In the genomic region with DNA sequence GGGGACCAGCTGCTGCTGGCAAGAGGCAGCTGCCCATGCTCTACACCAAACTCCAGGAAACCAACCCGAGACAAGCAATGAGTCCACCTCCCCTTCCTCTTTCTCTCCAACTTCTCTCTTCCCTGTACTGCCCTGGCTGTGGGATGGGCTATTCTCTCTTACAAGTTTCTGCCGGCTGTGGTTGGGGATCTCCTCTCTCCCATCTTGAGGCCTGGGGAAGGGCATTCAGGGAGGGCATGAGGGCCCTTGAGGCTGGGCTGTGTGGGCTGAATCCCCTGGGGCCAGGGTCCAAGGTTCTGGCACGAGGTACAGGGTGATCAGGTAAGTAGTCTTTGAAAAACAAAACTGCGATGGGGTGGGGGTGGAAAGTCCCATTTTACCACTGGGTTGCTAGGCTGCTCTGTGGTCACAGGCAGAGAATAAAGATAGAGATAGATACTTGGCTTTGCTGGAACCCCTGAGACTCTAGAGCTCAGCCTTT, we compare ENCODE assay signal across 9 cellular contexts. TPM values are rescaled to one million over a fixed set of nuclear protein-coding genes. Genes with fewer than 3 reads are reported as not detected.
A peak's percentile ranks its signal among the peaks of the same experiment; 100 is the strongest.
DNase-seq lines count a peak whose midpoint lies in the region; ATAC-seq, FAIRE-seq and TF ChIP-seq lines count a peak whose summit lies in the region.
"Had no signal": no experiment of that assay in that cellular context is flagged by ENCODE, and none has a peak within 500 bp of the region (broad histone marks: within the 10 kb centered on the region; RNA-seq: fewer than 3 reads in every experiment).

No MANE protein-coding gene starts in this region.

- H3K27me3 Mint-ChIP-seq in chondrocyte (ENCODE audit: low read depth) (no peaks in the 10 kb centered on the region), WTC11 (ENCODE audit: low read depth) (peaks cover 16% of the 10 kb centered on the region)

- CTCF ChIA-PET in WTC11 (lab: Charles Lee), result interaction anchor here (1.2 to 5.5 kb wide), 3 partner anchors 9 to 68 kb away, joined by 3 to 87 read pairs (median 69); no protein-coding TSS in a partner anchor

- no peaks in the 10 kb centered on the region for H3K9me3 Mint-ChIP-seq in chondrocyte (ENCODE audit: low read depth)
- H3K9me3 Mint-ChIP-seq in WTC11, result no peaks in the 10 kb centered on the region

- TF ChIP-seq CTCF in chondrocyte (IDR thresholded peaks at IDR 0.05), result no peak
- TF ChIP-seq CTCF in WTC11 (IDR thresholded peaks at IDR 0.05), result no peak

- H3K36me3 Mint-ChIP-seq in chondrocyte (ENCODE audit: low read depth) (no peaks in the 10 kb centered on the region), WTC11 (no peaks in the 10 kb centered on the region)

- FAIRE-seq in H54 (lab: Jason Lieb, UNC), result no peak

- H3K27ac Mint-ChIP-seq in chondrocyte (ENCODE audit: unreplicated experiment) (no peak overlapping the region), WTC11 (no peak overlapping the region)

- ATAC-seq in GM18499 (IDR thresholded peaks at IDR 0.05; ENCODE audit: insufficient read depth, unreplicated experiment), result peak; percentile 48
- peak; percentile 59 for ATAC-seq in GM21515 (IDR thresholded peaks at IDR 0.05; ENCODE audit: unreplicated experiment)
- peak; percentile 68 for ATAC-seq in HG03432 (IDR thresholded peaks at IDR 0.05; ENCODE audit: unreplicated experiment)
- ATAC-seq in WTC11, result no peak

- DNase-seq in chondrocyte (ENCODE audit: low spot score) (peak; percentile 33), NCI-H345 (lab: John Stamatoyannopoulos, UW) (no peak), NCI-H774 (lab: John Stamatoyannopoulos, UW) (no peak), WTC11 (ENCODE audit: low spot score) (no peak), H54 (ENCODE audit: insufficient read length, low spot score) (no peak)
- DNase-seq: NCI-H1694 had no signal

- H3K4me3 Mint-ChIP-seq in chondrocyte (ENCODE audit: unreplicated experiment) (no peak overlapping the region), WTC11 (no peak overlapping the region)

- no peaks in the 10 kb centered on the region for H3K4me1 Mint-ChIP-seq in chondrocyte (ENCODE audit: low read depth)
- peaks cover 16% of the 10 kb centered on the region for H3K4me1 Mint-ChIP-seq in WTC11

- POLR2A ChIA-PET in WTC11 (lab: Charles Lee), result no interaction called here

- TF ChIP-seq POLR2A in H54 (IDR thresholded peaks at IDR 0.05; ENCODE audit: low read depth, low read length), result no peak

TF ChIP-seq in WTC11, 78 proteins besides CTCF, POLR2A, EP300 and RAD21:
- TF ChIP-seq, protein P1, sequence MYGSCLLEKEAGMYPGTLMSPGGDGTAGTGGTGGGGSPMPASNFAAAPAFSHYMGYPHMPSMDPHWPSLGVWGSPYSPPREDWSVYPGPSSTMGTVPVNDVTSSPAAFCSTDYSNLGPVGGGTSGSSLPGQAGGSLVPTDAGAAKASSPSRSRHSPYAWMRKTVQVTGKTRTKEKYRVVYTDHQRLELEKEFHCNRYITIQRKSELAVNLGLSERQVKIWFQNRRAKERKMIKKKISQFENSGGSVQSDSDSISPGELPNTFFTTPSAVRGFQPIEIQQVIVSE (CRISPR knock-in tag; IDR thresholded peaks at IDR 0.05; ENCODE audit: borderline replicate concordance), result no peak
- TF ChIP-seq CREM (CRISPR knock-in tag; IDR thresholded peaks at IDR 0.05) (no peak), ZNF121 (CRISPR knock-in tag; IDR thresholded peaks at IDR 0.05) (no peak), ZNF423 (CRISPR knock-in tag; IDR thresholded peaks at IDR 0.05) (no peak), ZNF416 (CRISPR knock-in tag; IDR thresholded peaks at IDR 0.05) (no peak), GRHL2 (CRISPR knock-in tag; IDR thresholded peaks at IDR 0.05; ENCODE audit: insufficient replicate concordance, severe bottlenecking) (no peak), ZNF317 (CRISPR knock-in tag; IDR thresholded peaks at IDR 0.05; ENCODE audit: borderline replicate concordance, low read depth) (no peak), SOX15 (CRISPR knock-in tag; IDR thresholded peaks at IDR 0.05) (no peak)
- TF ChIP-seq, protein P2, sequence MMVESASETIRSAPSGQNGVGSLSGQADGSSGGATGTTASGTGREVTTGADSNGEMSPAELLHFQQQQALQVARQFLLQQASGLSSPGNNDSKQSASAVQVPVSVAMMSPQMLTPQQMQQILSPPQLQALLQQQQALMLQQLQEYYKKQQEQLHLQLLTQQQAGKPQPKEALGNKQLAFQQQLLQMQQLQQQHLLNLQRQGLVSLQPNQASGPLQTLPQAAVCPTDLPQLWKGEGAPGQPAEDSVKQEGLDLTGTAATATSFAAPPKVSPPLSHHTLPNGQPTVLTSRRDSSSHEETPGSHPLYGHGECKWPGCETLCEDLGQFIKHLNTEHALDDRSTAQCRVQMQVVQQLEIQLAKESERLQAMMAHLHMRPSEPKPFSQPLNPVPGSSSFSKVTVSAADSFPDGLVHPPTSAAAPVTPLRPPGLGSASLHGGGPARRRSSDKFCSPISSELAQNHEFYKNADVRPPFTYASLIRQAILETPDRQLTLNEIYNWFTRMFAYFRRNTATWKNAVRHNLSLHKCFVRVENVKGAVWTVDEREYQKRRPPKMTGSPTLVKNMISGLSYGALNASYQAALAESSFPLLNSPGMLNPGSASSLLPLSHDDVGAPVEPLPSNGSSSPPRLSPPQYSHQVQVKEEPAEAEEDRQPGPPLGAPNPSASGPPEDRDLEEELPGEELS (CRISPR knock-in tag; IDR thresholded peaks at IDR 0.05), result no peak
- TF ChIP-seq, protein P3, sequence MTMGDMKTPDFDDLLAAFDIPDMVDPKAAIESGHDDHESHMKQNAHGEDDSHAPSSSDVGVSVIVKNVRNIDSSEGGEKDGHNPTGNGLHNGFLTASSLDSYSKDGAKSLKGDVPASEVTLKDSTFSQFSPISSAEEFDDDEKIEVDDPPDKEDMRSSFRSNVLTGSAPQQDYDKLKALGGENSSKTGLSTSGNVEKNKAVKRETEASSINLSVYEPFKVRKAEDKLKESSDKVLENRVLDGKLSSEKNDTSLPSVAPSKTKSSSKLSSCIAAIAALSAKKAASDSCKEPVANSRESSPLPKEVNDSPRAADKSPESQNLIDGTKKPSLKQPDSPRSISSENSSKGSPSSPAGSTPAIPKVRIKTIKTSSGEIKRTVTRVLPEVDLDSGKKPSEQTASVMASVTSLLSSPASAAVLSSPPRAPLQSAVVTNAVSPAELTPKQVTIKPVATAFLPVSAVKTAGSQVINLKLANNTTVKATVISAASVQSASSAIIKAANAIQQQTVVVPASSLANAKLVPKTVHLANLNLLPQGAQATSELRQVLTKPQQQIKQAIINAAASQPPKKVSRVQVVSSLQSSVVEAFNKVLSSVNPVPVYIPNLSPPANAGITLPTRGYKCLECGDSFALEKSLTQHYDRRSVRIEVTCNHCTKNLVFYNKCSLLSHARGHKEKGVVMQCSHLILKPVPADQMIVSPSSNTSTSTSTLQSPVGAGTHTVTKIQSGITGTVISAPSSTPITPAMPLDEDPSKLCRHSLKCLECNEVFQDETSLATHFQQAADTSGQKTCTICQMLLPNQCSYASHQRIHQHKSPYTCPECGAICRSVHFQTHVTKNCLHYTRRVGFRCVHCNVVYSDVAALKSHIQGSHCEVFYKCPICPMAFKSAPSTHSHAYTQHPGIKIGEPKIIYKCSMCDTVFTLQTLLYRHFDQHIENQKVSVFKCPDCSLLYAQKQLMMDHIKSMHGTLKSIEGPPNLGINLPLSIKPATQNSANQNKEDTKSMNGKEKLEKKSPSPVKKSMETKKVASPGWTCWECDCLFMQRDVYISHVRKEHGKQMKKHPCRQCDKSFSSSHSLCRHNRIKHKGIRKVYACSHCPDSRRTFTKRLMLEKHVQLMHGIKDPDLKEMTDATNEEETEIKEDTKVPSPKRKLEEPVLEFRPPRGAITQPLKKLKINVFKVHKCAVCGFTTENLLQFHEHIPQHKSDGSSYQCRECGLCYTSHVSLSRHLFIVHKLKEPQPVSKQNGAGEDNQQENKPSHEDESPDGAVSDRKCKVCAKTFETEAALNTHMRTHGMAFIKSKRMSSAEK (CRISPR knock-in tag; IDR thresholded peaks at IDR 0.05; ENCODE audit: borderline replicate concordance), result no peak
- TF ChIP-seq, protein P4, sequence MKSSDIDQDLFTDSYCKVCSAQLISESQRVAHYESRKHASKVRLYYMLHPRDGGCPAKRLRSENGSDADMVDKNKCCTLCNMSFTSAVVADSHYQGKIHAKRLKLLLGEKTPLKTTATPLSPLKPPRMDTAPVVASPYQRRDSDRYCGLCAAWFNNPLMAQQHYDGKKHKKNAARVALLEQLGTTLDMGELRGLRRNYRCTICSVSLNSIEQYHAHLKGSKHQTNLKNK (CRISPR knock-in tag; IDR thresholded peaks at IDR 0.05), result no peak
- TF ChIP-seq, protein P5, sequence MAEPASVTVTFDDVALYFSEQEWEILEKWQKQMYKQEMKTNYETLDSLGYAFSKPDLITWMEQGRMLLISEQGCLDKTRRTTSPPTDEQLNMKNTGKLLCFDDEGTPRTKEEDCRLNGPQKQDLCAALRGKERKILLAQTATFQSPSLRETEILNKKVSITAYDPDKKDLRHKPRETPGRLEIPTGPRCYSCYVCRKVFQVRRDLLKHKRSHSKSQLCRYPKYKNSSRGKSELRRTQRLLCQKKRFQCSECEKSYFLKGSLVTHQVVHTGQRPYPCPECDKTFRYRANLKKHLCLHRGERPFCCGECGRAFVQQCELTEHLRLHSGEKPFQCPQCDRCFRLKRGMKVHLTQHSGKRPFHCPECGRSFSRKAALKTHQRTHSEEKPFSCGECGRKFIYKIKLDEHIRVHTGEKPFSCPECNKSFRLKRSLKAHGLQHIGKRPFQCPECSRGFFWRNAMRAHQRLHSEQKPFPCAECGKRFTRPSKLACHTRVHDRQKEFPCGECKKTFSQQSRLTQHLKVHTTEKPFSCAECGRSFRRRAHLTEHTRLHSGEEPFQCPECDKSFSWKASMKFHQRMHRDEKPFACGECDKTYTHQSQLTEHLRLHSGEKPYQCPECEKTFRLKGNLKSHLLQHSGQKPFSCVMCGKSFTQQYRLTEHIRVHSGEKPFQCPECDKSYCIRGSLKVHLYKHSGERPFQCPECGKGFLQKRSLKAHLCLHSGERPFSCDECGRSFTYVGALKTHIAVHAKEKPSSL (CRISPR knock-in tag; conservative IDR thresholded peaks at IDR 0.05), result no peak

RNA-seq across cellular contexts. Expression of a gene that starts 32.3 kb away (rescaled TPM):
- 12.0 to 22.5 TPM (median 22.0 TPM) in 3 replicates for total RNA-seq in chondrocyte
- total RNA-seq in WTC11 (2021), result 20.4 to 31.8 TPM (median 31.1 TPM) in 3 replicates
